In genomic region chr4:98706200-98706813, GRCh38 we compare ENCODE assay signal across 17 cellular contexts. TPM values are rescaled to one million over a fixed set of nuclear protein-coding genes. Genes with fewer than 3 reads are reported as not detected.
DNase-seq lines count a peak whose midpoint lies in the region; ATAC-seq and TF ChIP-seq lines count a peak whose summit lies in the region.
"Had no signal": no experiment of that assay in that cellular context is flagged by ENCODE, and none has a peak within 500 bp of the region (broad histone marks: within the 10 kb centered on the region; RNA-seq: fewer than 3 reads in every experiment).

No MANE protein-coding gene starts in this region.

- no peaks in the 10 kb centered on the region for H3F3A ChIP-seq in Loucy (ENCODE audit: low read depth)

- no peak overlapping the region for H3K27ac ChIP-seq in transverse colon
- H3K27ac ChIP-seq: dorsolateral prefrontal cortex, RWPE1 had no signal

- H3K27ac Mint-ChIP-seq in activated CD4-positive, alpha-beta T cell treated with anti-CD3 and anti-CD28 coated beads for 36 hours, result peak overlapping the region; percentile 74
- H3K27ac Mint-ChIP-seq in activated T-cell treated with anti-CD3 and anti-CD28 coated beads, Interleukin-2, amount 50 U/mL, for 72 hours, result peak overlapping the region; percentile 73
- peak overlapping the region; percentile 72 to 94 (median 92) for H3K27ac Mint-ChIP-seq in naive thymus-derived CD8-positive, alpha-beta T cell
- no peak overlapping the region for H3K27ac Mint-ChIP-seq in Caco-2 (ENCODE audit: unreplicated experiment)

- H2AFZ ChIP-seq in Loucy (ENCODE audit: low read length), result no peak overlapping the region

- DNase-seq in activated CD4-positive, alpha-beta T cell treated with anti-CD3 and anti-CD28 coated beads for 36 hours, result no peak
- no peak for DNase-seq in activated CD4-positive, alpha-beta T cell treated with anti-CD3 and anti-CD28 coated beads for 1 hour
- DNase-seq in activated T-cell treated with anti-CD3 and anti-CD28 coated beads, Interleukin-2, amount 50 U/mL, for 72 hours, result peak; percentile 7 to 25
- peak in 7 of 10 donors; percentile 18 to 82 (median 66) for DNase-seq in naive thymus-derived CD8-positive, alpha-beta T cell
- DNase-seq in transverse colon (no peak), omental fat pad (ENCODE audit: low spot score) (no peak), Caco-2 (no peak)
- DNase-seq: 8988T, dorsolateral prefrontal cortex, GDM1, hippocampal formation, NCI-H748 treated with DMSO at 0.1 percent for 48 hours, T1000, trophoblast cell had no signal

- CTCF ChIA-PET in activated CD4-positive, alpha-beta T cell treated with anti-CD3 and anti-CD28 coated beads for 36 hours (lab: Charles Lee), result no interaction called here
- CTCF ChIA-PET in Caco-2 (lab: Charles Lee), result no interaction called here

- POLR2A ChIA-PET in activated CD4-positive, alpha-beta T cell treated with anti-CD3 and anti-CD28 coated beads for 36 hours (lab: Charles Lee), result no interaction called here
- POLR2A ChIA-PET in naive thymus-derived CD8-positive, alpha-beta T cell (lab: Charles Lee), result interaction anchor here (1.2 to 1.7 kb wide), 2 partner anchors 43 to 48 kb away, joined by 4 to 6 read pairs; partner anchors contain the start of gene TSPAN5
- POLR2A ChIA-PET in Caco-2 (lab: Charles Lee), result interaction anchor here (0.6 kb wide), 1 partner anchor 67 kb away, joined by 3 read pairs; no protein-coding TSS in a partner anchor

- H3K27me3 ChIP-seq in Loucy (ENCODE audit: insufficient read depth, low read length, poor library complexity, severe bottlenecking) (no peaks in the 10 kb centered on the region), transverse colon (no peaks in the 10 kb centered on the region), Caco-2 (replicated peaks; ENCODE audit: control insufficient read depth, insufficient read depth, low read length) (no peaks in the 10 kb centered on the region)
- H3K27me3 ChIP-seq: dorsolateral prefrontal cortex had no signal

- TF ChIP-seq EP300 in transverse colon (IDR thresholded peaks at IDR 0.05; ENCODE audit: low read depth), result no peak

- no peaks in the 10 kb centered on the region for H3K9me2 ChIP-seq in Loucy (replicated peaks; ENCODE audit: low read depth, low read length)

- ATAC-seq in activated CD4-positive, alpha-beta T cell treated with anti-CD3 and anti-CD28 coated beads for 36 hours, result peak; percentile 89
- ATAC-seq in activated T-cell treated with anti-CD3 and anti-CD28 coated beads, Interleukin-2, amount 50 U/mL, for 72 hours (replicated peaks in 1 of 2), result peak; percentile 89 to 91
- ATAC-seq in naive thymus-derived CD8-positive, alpha-beta T cell, result peak; percentile 98 to 99
- no peak for ATAC-seq in omental fat pad (ENCODE audit: low FRiP score)
- ATAC-seq: K562 had no signal

- H3K79me2 ChIP-seq in Loucy (ENCODE audit: insufficient read depth, low read length), result no peaks in the 10 kb centered on the region

- TF ChIP-seq CTCF in Loucy (conservative IDR thresholded peaks at IDR 0.05; ENCODE audit: low read length), result no peak
- no peak for TF ChIP-seq CTCF in transverse colon (IDR thresholded peaks at IDR 0.05)
- no peak for TF ChIP-seq CTCF in omental fat pad (IDR thresholded peaks at IDR 0.05)
- no peak for TF ChIP-seq CTCF in Caco-2 (IDR thresholded peaks at IDR 0.05; ENCODE audit: insufficient read depth in 1 of 2, low read depth in 1 of 2, low read length in 1 of 2, severe bottlenecking in 1 of 2, unreplicated experiment in 1 of 2)

- intact Hi-C loops in activated CD4-positive, alpha-beta T cell treated with anti-CD3 and anti-CD28 coated beads for 36 hours (cut with DNase I, micrococcal nuclease), result loop anchor here (1.0 to 5.0 kb wide), 3 partner anchors 18 to 104 kb away; no protein-coding TSS in a partner anchor
- intact Hi-C loops in transverse colon (cut with DNase I; ENCODE audit: low total_unique reads), result loop anchor here (5.0 kb wide), 1 partner anchor 1644 kb away; no protein-coding TSS in a partner anchor
- intact Hi-C loops in Caco-2 (cut with micrococcal nuclease; ENCODE audit: unreplicated experiment), result no loop called here

- H3K36me3 ChIP-seq in Loucy (ENCODE audit: insufficient read depth, low read length) (no peaks in the 10 kb centered on the region), transverse colon (no peaks in the 10 kb centered on the region), Caco-2 (ENCODE audit: control insufficient read depth, insufficient read depth, low read length) (no peaks in the 10 kb centered on the region)

- no peaks in the 10 kb centered on the region for H3K27me3 Mint-ChIP-seq in activated CD4-positive, alpha-beta T cell treated with anti-CD3 and anti-CD28 coated beads for 36 hours
- H3K27me3 Mint-ChIP-seq in activated T-cell treated with anti-CD3 and anti-CD28 coated beads, Interleukin-2, amount 50 U/mL, for 72 hours (ENCODE audit: low read depth), result no peaks in the 10 kb centered on the region
- H3K27me3 Mint-ChIP-seq in naive thymus-derived CD8-positive, alpha-beta T cell, result no peaks in the 10 kb centered on the region
- no peaks in the 10 kb centered on the region for H3K27me3 Mint-ChIP-seq in Caco-2 (ENCODE audit: insufficient read depth, unreplicated experiment)

- WGBS in transverse colon (ENCODE audit: low coverage in 1 of 2), 2 donors, result 80 to 82% methylated on average over 4 of the region's 4 CpGs

- in situ Hi-C loops in transverse colon (cut with MboI; ENCODE audit: low pct_ligation_motif_present in 1 of 4, low pct_unique_long_range_greater_than_20kb in 1 of 4, low sequenced_read_pairs in 3 of 4), result no loop called here

- H3K4me3 Mint-ChIP-seq in activated CD4-positive, alpha-beta T cell treated with anti-CD3 and anti-CD28 coated beads for 36 hours, result peak overlapping the region; percentile 11
- peak overlapping the region; percentile 69 to 79 for H3K4me3 Mint-ChIP-seq in activated T-cell treated with anti-CD3 and anti-CD28 coated beads, Interleukin-2, amount 50 U/mL, for 72 hours
- peak overlapping the region; percentile 75 to 90 (median 86) for H3K4me3 Mint-ChIP-seq in naive thymus-derived CD8-positive, alpha-beta T cell
- H3K4me3 Mint-ChIP-seq in Caco-2 (ENCODE audit: unreplicated experiment), result no peak overlapping the region

- no peaks in the 10 kb centered on the region for H4K20me1 ChIP-seq in Loucy (ENCODE audit: insufficient read depth, low read length, poor library complexity, severe bottlenecking)

- peak overlapping the region; percentile 70 for H3K4me2 ChIP-seq in Loucy (ENCODE audit: low read depth, low read length, poor library complexity, severe bottlenecking)

- peak overlapping the region; percentile 60 for H3K4me3 ChIP-seq in Loucy (ENCODE audit: low read length, poor library complexity, severe bottlenecking)
- H3K4me3 ChIP-seq in transverse colon, result no peak overlapping the region
- no peak overlapping the region for H3K4me3 ChIP-seq in Caco-2 (ENCODE audit: low read depth, low read length)
- H3K4me3 ChIP-seq: dorsolateral prefrontal cortex, K562 had no signal

- peaks cover 8% of the 10 kb centered on the region for H3K36me3 Mint-ChIP-seq in activated CD4-positive, alpha-beta T cell treated with anti-CD3 and anti-CD28 coated beads for 36 hours (ENCODE audit: low read depth)
- peaks cover 19 to 42% of the 10 kb centered on the region in 2 donors for H3K36me3 Mint-ChIP-seq in activated T-cell treated with anti-CD3 and anti-CD28 coated beads, Interleukin-2, amount 50 U/mL, for 72 hours (ENCODE audit: insufficient read depth in 2 of 2)
- H3K36me3 Mint-ChIP-seq in naive thymus-derived CD8-positive, alpha-beta T cell, result peaks cover 0 to 18% (median 11%) of the 10 kb centered on the region in 3 donors
- H3K36me3 Mint-ChIP-seq in Caco-2 (ENCODE audit: insufficient read depth, unreplicated experiment), result no peaks in the 10 kb centered on the region

- H3K9me3 ChIP-seq in Loucy (ENCODE audit: insufficient read depth, low read depth, low read length) (peaks cover 4% of the 10 kb centered on the region), transverse colon (peaks cover 0 to 4% of the 10 kb centered on the region in 2 donors), Caco-2 (peaks cover 21% of the 10 kb centered on the region)

- H3K4me1 Mint-ChIP-seq in activated CD4-positive, alpha-beta T cell treated with anti-CD3 and anti-CD28 coated beads for 36 hours, result peaks cover 26% of the 10 kb centered on the region
- H3K4me1 Mint-ChIP-seq in activated T-cell treated with anti-CD3 and anti-CD28 coated beads, Interleukin-2, amount 50 U/mL, for 72 hours (ENCODE audit: low read depth), result peaks cover 25% of the 10 kb centered on the region
- H3K4me1 Mint-ChIP-seq in naive thymus-derived CD8-positive, alpha-beta T cell, result peaks cover 25 to 51% (median 44%) of the 10 kb centered on the region in 4 donors
- peaks cover 6% of the 10 kb centered on the region for H3K4me1 Mint-ChIP-seq in Caco-2 (ENCODE audit: low read depth, unreplicated experiment)

- H3K9me3 Mint-ChIP-seq in activated CD4-positive, alpha-beta T cell treated with anti-CD3 and anti-CD28 coated beads for 36 hours (ENCODE audit: low read depth), result peaks cover 26% of the 10 kb centered on the region
- peaks cover 16 to 28% of the 10 kb centered on the region in 2 donors for H3K9me3 Mint-ChIP-seq in activated T-cell treated with anti-CD3 and anti-CD28 coated beads, Interleukin-2, amount 50 U/mL, for 72 hours
- H3K9me3 Mint-ChIP-seq in naive thymus-derived CD8-positive, alpha-beta T cell, result peaks cover 6 to 35% (median 17%) of the 10 kb centered on the region in 9 donors
- H3K9me3 Mint-ChIP-seq in Caco-2 (ENCODE audit: unreplicated experiment), result peaks cover 44% of the 10 kb centered on the region

- no peak overlapping the region for H3K9ac ChIP-seq in Loucy (ENCODE audit: low read depth, low read length, poor library complexity, severe bottlenecking)

- H3K4me1 ChIP-seq in Loucy (ENCODE audit: insufficient read depth, low read length, poor library complexity, severe bottlenecking), result peaks cover 19% of the 10 kb centered on the region
- H3K4me1 ChIP-seq in transverse colon, result no peaks in the 10 kb centered on the region
- H3K4me1 ChIP-seq in Caco-2, result peaks cover 12% of the 10 kb centered on the region

- no TSS peak for BruUV-seq in Caco-2 (replicated peaks; lab: Mats Ljungman, UMichigan)

- no peak for TF ChIP-seq POLR2A in transverse colon (IDR thresholded peaks at IDR 0.05)

RNA-seq across cellular contexts. Expression of gene TSPAN5, which starts 47.9 kb away (rescaled TPM):
- 10 to 100 TPM; 18.4 to 23.6 TPM for total RNA-seq in activated CD4-positive, alpha-beta T cell treated with anti-CD3 and anti-CD28 coated beads for 36 hours
- total RNA-seq in activated T-cell treated with anti-CD3 and anti-CD28 coated beads, Interleukin-2, amount 50 U/mL, for 72 hours, result 10 to 100 TPM; 19.6 to 22.9 TPM
- total RNA-seq in naive thymus-derived CD8-positive, alpha-beta T cell, result 1 to 10 TPM; 5.0 to 5.4 TPM
- polyA plus RNA-seq in naive thymus-derived CD8-positive, alpha-beta T cell, result 10 to 100 TPM in 1 of 3 donors, 1 to 10 TPM in 2; 5.9 to 13.9 (median 9.6) TPM
- 1 to 10 TPM; 1.1 to 9.6 (median 4.4) TPM for total RNA-seq in transverse colon
- 10 to 100 TPM in 1 of 4 donors, 1 to 10 TPM in 3; 5.1 to 17.7 (median 6.9) TPM for total RNA-seq in omental fat pad
- total RNA-seq in Caco-2 (2022), result 24.1 and 26.1 TPM in 2 replicates

Comparison
In these comparisons a context has a peak if more than half of its experiments do, and no peak if none do; other contexts are left out.
1. DNase-seq: peak in activated T-cell treated with anti-CD3 and anti-CD28 coated beads, Interleukin-2, amount 50 U/mL, for 72 hours (2 of 2) and naive thymus-derived CD8-positive, alpha-beta T cell (7 of 10); none in activated CD4-positive, alpha-beta T cell treated with anti-CD3 and anti-CD28 coated beads for 36 hours (single experiment), activated CD4-positive, alpha-beta T cell treated with anti-CD3 and anti-CD28 coated beads for 1 hour (single experiment), transverse colon (single experiment), omental fat pad (single experiment) and Caco-2 (0 of 2).